1 cellular context compared by ENCODE assay signal in the genomic region with DNA sequence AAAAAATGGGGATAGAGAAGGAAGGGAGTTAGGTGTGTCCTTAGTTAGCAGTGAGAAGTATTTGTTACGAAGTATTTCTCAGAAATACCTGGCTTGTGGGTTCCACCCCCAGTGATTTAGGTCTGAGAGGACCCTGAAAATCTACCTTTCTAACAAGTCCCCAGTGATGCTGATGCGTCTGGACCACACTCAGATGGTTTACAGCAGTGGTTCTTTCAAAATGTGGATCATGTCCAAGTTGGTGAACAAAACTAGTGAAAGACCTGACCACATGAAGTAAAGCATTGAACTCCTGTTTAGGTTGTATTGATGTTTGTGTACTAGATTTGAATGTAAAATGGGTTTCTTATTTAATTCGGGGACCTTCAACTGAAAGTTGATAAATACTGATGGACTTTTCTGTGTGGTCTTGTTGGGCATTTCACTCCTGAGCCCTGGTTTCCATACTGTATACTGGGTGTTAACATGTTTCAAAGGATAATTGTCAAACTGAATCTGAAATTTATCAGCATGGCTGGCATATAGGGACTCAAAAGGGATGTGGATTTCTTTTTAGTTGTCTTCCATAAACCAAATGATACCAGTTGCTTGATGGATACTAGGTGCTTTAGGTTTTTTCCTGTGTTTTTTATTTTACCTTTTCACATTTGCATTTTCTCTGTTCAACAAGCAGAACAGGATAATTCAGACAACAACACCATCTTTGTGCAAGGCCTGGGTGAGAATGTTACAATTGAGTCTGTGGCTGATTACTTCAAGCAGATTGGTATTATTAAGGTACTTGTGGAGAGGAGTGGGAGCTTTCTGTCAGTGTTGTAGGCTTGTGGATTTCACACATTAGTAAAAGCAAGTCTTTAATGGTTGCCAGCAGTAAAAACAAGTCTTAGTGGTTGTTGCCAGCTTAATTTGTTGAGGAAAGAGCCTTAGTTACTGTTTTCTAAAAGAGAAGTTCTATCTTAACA.
TF ChIP-seq lines count a peak whose summit lies in the region.

No MANE protein-coding gene starts in this region.

TF ChIP-seq in H1, 55 proteins besides CTCF, POLR2A, EP300 and RAD21:
- no peak for TF ChIP-seq ZNF274 (IDR thresholded peaks at IDR 0.05; ENCODE audit: borderline replicate concordance, extremely low read depth, low read length)
- TF ChIP-seq POLR2AphosphoS5 (IDR thresholded peaks at IDR 0.05; ENCODE audit: low read depth, low read length) = peak; percentile 70; the same call in 1 of the 2 replicates
